ENCODE assay signal across 9 cellular contexts in genomic region chr13:28574617-28575142, GRCh38.
DNase-seq lines count a peak whose midpoint lies in the region; ATAC-seq and TF ChIP-seq lines count a peak whose summit lies in the region.
"Had no signal": no experiment of that assay in that cellular context is flagged by ENCODE, and none has a peak within 500 bp of the region (broad histone marks: within the 10 kb centered on the region; RNA-seq: fewer than 3 reads in every experiment).

No MANE protein-coding gene starts in this region.

- H3K27ac Mint-ChIP-seq in activated T-cell treated with anti-CD3 and anti-CD28 coated beads, Interleukin-2, amount 50 U/mL, for 24 hours = peak overlapping the region; percentile 93
- H3K27ac Mint-ChIP-seq: activated naive CD4-positive, alpha-beta T cell treated with anti-CD3 and anti-CD28 coated beads, Interleukin-2, amount 50 U/mL, for 24 hours had no signal

- no peaks in the 10 kb centered on the region for H3K27me3 ChIP-seq in AG04450 (ENCODE audit: control insufficient read depth, insufficient read depth, low read length)
- no peaks in the 10 kb centered on the region for H3K27me3 ChIP-seq in kidney epithelial cell (ENCODE audit: control insufficient read depth, insufficient read depth, low read length)

- TF ChIP-seq CTCF in AG04450 (IDR thresholded peaks at IDR 0.05; ENCODE audit: low read depth, low read length) (no peak), HFF-Myc (IDR thresholded peaks at IDR 0.05; ENCODE audit: low read depth, low read length, missing control alignments) (no peak), kidney epithelial cell (IDR thresholded peaks at IDR 0.05; ENCODE audit: insufficient read depth, low read length, poor library complexity, severe bottlenecking) (no peak)

- no peak overlapping the region for H3K4me3 Mint-ChIP-seq in activated T-cell treated with anti-CD3 and anti-CD28 coated beads, Interleukin-2, amount 50 U/mL, for 24 hours
- H3K4me3 Mint-ChIP-seq: activated naive CD4-positive, alpha-beta T cell treated with anti-CD3 and anti-CD28 coated beads, Interleukin-2, amount 50 U/mL, for 24 hours had no signal

- ATAC-seq in GM18861 (IDR thresholded peaks at IDR 0.05; ENCODE audit: unreplicated experiment) (no peak), HG02623 (IDR thresholded peaks at IDR 0.05; ENCODE audit: unreplicated experiment) (no peak)

- no peaks in the 10 kb centered on the region for H3K9me3 ChIP-seq in AG04450 (ENCODE audit: control insufficient read depth, insufficient read depth, low read length)

- no peaks in the 10 kb centered on the region for H3K36me3 Mint-ChIP-seq in activated T-cell treated with anti-CD3 and anti-CD28 coated beads, Interleukin-2, amount 50 U/mL, for 24 hours (ENCODE audit: low read depth)
- H3K36me3 Mint-ChIP-seq: activated naive CD4-positive, alpha-beta T cell treated with anti-CD3 and anti-CD28 coated beads, Interleukin-2, amount 50 U/mL, for 24 hours had no signal

- peaks cover 5% of the 10 kb centered on the region for H3K27me3 Mint-ChIP-seq in activated T-cell treated with anti-CD3 and anti-CD28 coated beads, Interleukin-2, amount 50 U/mL, for 24 hours

- H3K4me1 Mint-ChIP-seq in activated T-cell treated with anti-CD3 and anti-CD28 coated beads, Interleukin-2, amount 50 U/mL, for 24 hours (ENCODE audit: low read depth) = peaks cover 17% of the 10 kb centered on the region
- H3K4me1 Mint-ChIP-seq: activated naive CD4-positive, alpha-beta T cell treated with anti-CD3 and anti-CD28 coated beads, Interleukin-2, amount 50 U/mL, for 24 hours had no signal

- H3K4me3 ChIP-seq in AG04450 (ENCODE audit: low read depth, low read length) (no peak overlapping the region), HFF-Myc (replicated peaks; ENCODE audit: low read depth, low read length) (no peak overlapping the region), kidney epithelial cell (ENCODE audit: low read depth, low read length) (no peak overlapping the region)

- H3K27ac ChIP-seq in AG04450 (ENCODE audit: low read depth, low read length) = peak overlapping the region; percentile 74

- CTCF ChIA-PET in AG04450 (lab: Charles Lee) = no interaction called here

- DNase-seq in AG04450 (ENCODE audit: low read depth, low spot score) = peak; percentile 94
- peak; percentile 96 for DNase-seq in HFF-Myc (ENCODE audit: extremely low read depth, low read depth)
- DNase-seq in activated T-cell treated with anti-CD3 and anti-CD28 coated beads, Interleukin-2, amount 50 U/mL, for 24 hours = peak; percentile 42
- peak; percentile 90 for DNase-seq in kidney epithelial cell (ENCODE audit: low read depth)
- no peak for DNase-seq in T-helper 9 cell
- no peak for DNase-seq in OCI-M2 (lab: John Stamatoyannopoulos, UW; ENCODE audit: unreplicated experiment)

- POLR2A ChIA-PET in AG04450 (lab: Yijun Ruan, JAX) = no interaction called here

- no peaks in the 10 kb centered on the region for H3K36me3 ChIP-seq in kidney epithelial cell (ENCODE audit: control insufficient read depth, insufficient read depth, low read length)

- peaks cover 5% of the 10 kb centered on the region for H3K9me3 Mint-ChIP-seq in activated T-cell treated with anti-CD3 and anti-CD28 coated beads, Interleukin-2, amount 50 U/mL, for 24 hours
- H3K9me3 Mint-ChIP-seq: activated naive CD4-positive, alpha-beta T cell treated with anti-CD3 and anti-CD28 coated beads, Interleukin-2, amount 50 U/mL, for 24 hours had no signal

Comparison
In these comparisons a context has a peak if more than half of its experiments do, and no peak if none do; other contexts are left out.
1. DNase-seq: peak in AG04450 (single experiment), HFF-Myc (single experiment), activated T-cell treated with anti-CD3 and anti-CD28 coated beads, Interleukin-2, amount 50 U/mL, for 24 hours (single experiment) and kidney epithelial cell (single experiment); none in T-helper 9 cell (single experiment) and OCI-M2 (single experiment).